Comparison of ENCODE assay signal across 20 cellular contexts in genomic region chr4:91837608-91838029, GRCh38.
DNase-seq lines count a peak whose midpoint lies in the region; ATAC-seq and TF ChIP-seq lines count a peak whose summit lies in the region.
"Had no signal": no experiment of that assay in that cellular context is flagged by ENCODE, and none has a peak within 500 bp of the region (broad histone marks: within the 10 kb centered on the region; RNA-seq: fewer than 3 reads in every experiment).

No MANE protein-coding gene starts in this region.

- H3K4me3 ChIP-seq in testis (no peak overlapping the region), esophagus squamous epithelium (no peak overlapping the region)
- H3K4me3 ChIP-seq: GM23338, K562, prostate gland had no signal

- H3K27me3 ChIP-seq in testis = no peaks in the 10 kb centered on the region
- H3K27me3 ChIP-seq in esophagus squamous epithelium = no peaks in the 10 kb centered on the region

- peak; percentile 62 for ATAC-seq in omental fat pad (ENCODE audit: low FRiP score)
- ATAC-seq in GM19395 (IDR thresholded peaks at IDR 0.05; ENCODE audit: unreplicated experiment) = no peak
- ATAC-seq: GM23338, K562, natural killer cell had no signal

- intact Hi-C loops in testis (cut with DNase I; ENCODE audit: low total_unique reads) = no loop called here
- intact Hi-C loops in esophagus squamous epithelium (cut with DNase I) = no loop called here

- H3K27ac ChIP-seq in RWPE1 = no peak overlapping the region
- peak overlapping the region; percentile 12 for H3K27ac ChIP-seq in epithelial cell of prostate
- H3K27ac ChIP-seq in testis = no peak overlapping the region
- H3K27ac ChIP-seq in esophagus squamous epithelium = no peak overlapping the region
- H3K27ac ChIP-seq: prostate gland had no signal

- TF ChIP-seq POLR2A in testis (IDR thresholded peaks at IDR 0.05) (no peak), esophagus squamous epithelium (IDR thresholded peaks at IDR 0.05) (no peak)

- WGBS in testis, 2 donors = 23 to 35% methylated on average over 1 of the region's 1 CpG
- WGBS in esophagus squamous epithelium, 2 donors = 56 to 73% methylated on average over 1 of the region's 1 CpG

- CTCF ChIA-PET in RWPE1 (lab: Yijun Ruan, JAX) = no interaction called here

- DNase-seq in HS-5 (ENCODE audit: low read depth) (peak; percentile 75), RWPE1 (ENCODE audit: low spot score) (peak; percentile 8), epithelial cell of prostate (ENCODE audit: low read depth, low spot score) (no peak), omental fat pad (ENCODE audit: low spot score) (no peak), testis (no peak), NCI-H128 (lab: John Stamatoyannopoulos, UW; ENCODE audit: unreplicated experiment) (no peak), esophagus squamous epithelium (lab: John Stamatoyannopoulos, UW) (no peak)
- DNase-seq: activated CD4-positive, alpha-beta T cell treated with anti-CD3 and anti-CD28 coated beads for 48 hours; activated gamma-delta T cell; anterior cingulate cortex; glutamatergic neuron; mesendoderm; natural killer cell; NCI-H1092; NCI-H526; stimulated activated CD4-positive, alpha-beta T cell treated with anti-CD3 and anti-CD28 coated beads, Interleukin-12 subunit alpha, Interleukin-12 subunit beta, amount 100 ng/mL, for 4 hours had no signal

- H3K4me1 ChIP-seq in testis (no peaks in the 10 kb centered on the region), esophagus squamous epithelium (no peaks in the 10 kb centered on the region)
- H3K4me1 ChIP-seq: prostate gland had no signal

- no peak for TF ChIP-seq CTCF in RWPE1 (conservative IDR thresholded peaks at IDR 0.05; ENCODE audit: low read depth)
- TF ChIP-seq CTCF in omental fat pad (IDR thresholded peaks at IDR 0.05) = no peak
- TF ChIP-seq CTCF in testis (IDR thresholded peaks at IDR 0.05) = no peak
- TF ChIP-seq CTCF in esophagus squamous epithelium (IDR thresholded peaks at IDR 0.05) = no peak

- H3K36me3 ChIP-seq in testis (ENCODE audit: low read depth, missing control alignments) (no peaks in the 10 kb centered on the region), esophagus squamous epithelium (no peaks in the 10 kb centered on the region)
- H3K36me3 ChIP-seq: prostate gland had no signal

- H3K9me3 ChIP-seq in testis (no peaks in the 10 kb centered on the region), esophagus squamous epithelium (peaks cover 0 to 13% (median 10%) of the 10 kb centered on the region in 3 donors)
- H3K9me3 ChIP-seq: prostate gland had no signal

- POLR2A ChIA-PET in RWPE1 (lab: Yijun Ruan, JAX; ENCODE audit: low non-redundant PET) = no interaction called here

Comparison
In these comparisons a context has a peak if more than half of its experiments do, and no peak if none do; other contexts are left out.
1. DNase-seq: peak in HS-5 (single experiment) and RWPE1 (single experiment); none in epithelial cell of prostate (single experiment), omental fat pad (single experiment), testis (single experiment), NCI-H128 (single experiment) and esophagus squamous epithelium (single experiment).